ENCODE assay signal across 8 cellular contexts in genomic region chr2:240557808-240558207, GRCh38. TPM values are rescaled to one million over a fixed set of nuclear protein-coding genes. Genes with fewer than 3 reads are reported as not detected.
A peak's percentile ranks its signal among the peaks of the same experiment; 100 is the strongest.
DNase-seq lines count a peak whose midpoint lies in the region; ATAC-seq and TF ChIP-seq lines count a peak whose summit lies in the region.

ANKMY1 (minus strand) TSS chr2:240557988; CDS start chr2:240557335, 653 bp downstream.

- H3K36me3 ChIP-seq in HEK293 (ENCODE audit: control insufficient read depth in 2 of 2, insufficient read depth in 1 of 2, low read length in 2 of 2): peaks cover 0 to 27% of the 10 kb centered on the region in 2 experiments; a peak in 1 of 3 replicates
- H3K36me3 ChIP-seq in colonic mucosa: no peaks in the 10 kb centered on the region

- DNase-seq in activated CD4-positive, CD25-positive, alpha-beta regulatory T cell treated with anti-CD3 and anti-CD28 coated beads, Interleukin-2, amount 50 U/mL, for 72 hours: peak; percentile 78
- DNase-seq in colonic mucosa (peak; percentile 83), kidney tubule cell (ENCODE audit: low spot score) (peak; percentile 78)
- DNase-seq in stimulated activated CD4-positive, alpha-beta T cell treated with anti-CD3 and anti-CD28 coated beads, Interleukin-1b, Interleukin-23, amount 100 ng/mL, for 48 hours: peak; percentile 75

- no peaks in the 10 kb centered on the region for H3K27me3 ChIP-seq in colonic mucosa

- intact Hi-C loops in colonic mucosa (cut with DNase I): no loop called here

- CTCF ChIA-PET in HEK293 (lab: Yijun Ruan, JAX): interaction anchor here (0.6 kb wide), 2 partner anchors 9 to 865 kb away, joined by 3 read pairs; no protein-coding TSS in a partner anchor

- no peak within 1 kb of the TSS for H3K27ac ChIP-seq in HEK293 (ENCODE audit: extremely low read depth, low read depth, low read length)
- no peak within 1 kb of the TSS for H3K27ac ChIP-seq in colonic mucosa

- POLR2A ChIA-PET in HEK293 (lab: Yijun Ruan, JAX): interaction anchor here (0.6 kb wide), 1 partner anchor 28 kb away, joined by 3 read pairs; no protein-coding TSS in a partner anchor

- peak within 1 kb of the TSS in 1 of 2 donors; percentile 24 for H3K9ac ChIP-seq in colonic mucosa (ENCODE audit: low read depth in 2 of 2, low read length in 2 of 2)

- TF ChIP-seq CTCF in HEK293 (tag by site-specific recombination; IDR thresholded peaks at IDR 0.05) (no peak), colonic mucosa (IDR thresholded peaks at IDR 0.05) (no peak)

- ATAC-seq in HG03521 (IDR thresholded peaks at IDR 0.05; ENCODE audit: unreplicated experiment): no peak
- no peak for ATAC-seq in GM19324 (IDR thresholded peaks at IDR 0.05; ENCODE audit: low FRiP score, unreplicated experiment)
- ATAC-seq in GM19452 (IDR thresholded peaks at IDR 0.05; ENCODE audit: unreplicated experiment): no peak

- H3K4me3 ChIP-seq in HEK293 (ENCODE audit: low read depth, low read length) (no peak within 1 kb of the TSS), colonic mucosa (peak within 1 kb of the TSS; percentile 46)

- H3K4me1 ChIP-seq in HEK293 (ENCODE audit: control insufficient read depth, insufficient read depth, low read length): peaks cover 5% of the 10 kb centered on the region
- H3K4me1 ChIP-seq in colonic mucosa: peaks cover 28% of the 10 kb centered on the region

- H3K9me3 ChIP-seq in HEK293 (ENCODE audit: control insufficient read depth, insufficient read depth, low read depth, low read length) (no peaks in the 10 kb centered on the region), colonic mucosa (no peaks in the 10 kb centered on the region)

TF ChIP-seq in HEK293, 187 proteins besides CTCF, POLR2A, EP300 and RAD21:
- TF ChIP-seq KLF8 (tag by site-specific recombination; IDR thresholded peaks at IDR 0.05) (peak; percentile 56; the same call in 1 of the 2 replicates), ZNF121 (tag by site-specific recombination; IDR thresholded peaks at IDR 0.05) (no peak)

RNA-seq across cellular contexts. Expression of gene ANKMY1, which starts in this region (rescaled TPM):
- total RNA-seq in colonic mucosa: 10 to 100 TPM; 12.3 to 18.1 TPM
